Comparison of ENCODE assay signal across 1 cellular context in the genomic region with DNA sequence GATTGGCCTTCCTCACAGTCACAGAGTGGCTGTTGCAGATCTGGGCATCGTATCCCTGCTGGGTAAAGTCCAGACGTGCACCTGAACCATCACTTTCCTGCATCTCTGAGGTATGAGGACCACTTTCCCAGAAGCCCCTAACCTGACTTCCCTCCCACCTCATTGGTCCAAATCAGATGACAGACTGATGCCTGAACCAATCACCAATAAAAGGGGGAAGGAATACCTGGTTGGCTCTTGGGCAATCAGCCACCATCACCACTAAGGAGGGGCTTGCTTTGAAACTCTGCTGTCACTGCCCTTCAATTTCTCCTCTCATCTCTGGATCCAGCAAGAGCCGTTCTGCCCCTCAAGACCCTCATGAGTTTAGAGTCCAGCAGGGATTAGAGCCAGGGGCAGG.
TF ChIP-seq lines count a peak whose summit lies in the region.

No MANE protein-coding gene starts in this region.

TF ChIP-seq in GM12878, 131 proteins besides CTCF, POLR2A, EP300 and RAD21:
- TF ChIP-seq, protein P1, sequence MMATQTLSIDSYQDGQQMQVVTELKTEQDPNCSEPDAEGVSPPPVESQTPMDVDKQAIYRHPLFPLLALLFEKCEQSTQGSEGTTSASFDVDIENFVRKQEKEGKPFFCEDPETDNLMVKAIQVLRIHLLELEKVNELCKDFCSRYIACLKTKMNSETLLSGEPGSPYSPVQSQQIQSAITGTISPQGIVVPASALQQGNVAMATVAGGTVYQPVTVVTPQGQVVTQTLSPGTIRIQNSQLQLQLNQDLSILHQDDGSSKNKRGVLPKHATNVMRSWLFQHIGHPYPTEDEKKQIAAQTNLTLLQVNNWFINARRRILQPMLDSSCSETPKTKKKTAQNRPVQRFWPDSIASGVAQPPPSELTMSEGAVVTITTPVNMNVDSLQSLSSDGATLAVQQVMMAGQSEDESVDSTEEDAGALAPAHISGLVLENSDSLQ (IDR thresholded peaks at IDR 0.05): peak; percentile 94
- no peak for TF ChIP-seq MEF2A (IDR thresholded peaks at IDR 0.05; ENCODE audit: insufficient read depth, low read depth, low read length)
- TF ChIP-seq, protein P2, sequence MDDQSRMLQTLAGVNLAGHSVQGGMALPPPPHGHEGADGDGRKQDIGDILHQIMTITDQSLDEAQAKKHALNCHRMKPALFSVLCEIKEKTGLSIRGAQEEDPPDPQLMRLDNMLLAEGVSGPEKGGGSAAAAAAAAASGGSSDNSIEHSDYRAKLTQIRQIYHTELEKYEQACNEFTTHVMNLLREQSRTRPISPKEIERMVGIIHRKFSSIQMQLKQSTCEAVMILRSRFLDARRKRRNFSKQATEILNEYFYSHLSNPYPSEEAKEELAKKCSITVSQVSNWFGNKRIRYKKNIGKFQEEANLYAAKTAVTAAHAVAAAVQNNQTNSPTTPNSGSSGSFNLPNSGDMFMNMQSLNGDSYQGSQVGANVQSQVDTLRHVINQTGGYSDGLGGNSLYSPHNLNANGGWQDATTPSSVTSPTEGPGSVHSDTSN (IDR thresholded peaks at IDR 0.05; ENCODE audit: insufficient replicate concordance, low read depth, low read length): peak; percentile 91
- no peak for TF ChIP-seq TAF1 (IDR thresholded peaks at IDR 0.05; ENCODE audit: borderline replicate concordance, low read depth, low read length)
- TF ChIP-seq SP1 (IDR thresholded peaks at IDR 0.05; ENCODE audit: low read depth, low read length): peak; percentile 75
